ENCODE assay signal across 14 cellular contexts in the genomic region with DNA sequence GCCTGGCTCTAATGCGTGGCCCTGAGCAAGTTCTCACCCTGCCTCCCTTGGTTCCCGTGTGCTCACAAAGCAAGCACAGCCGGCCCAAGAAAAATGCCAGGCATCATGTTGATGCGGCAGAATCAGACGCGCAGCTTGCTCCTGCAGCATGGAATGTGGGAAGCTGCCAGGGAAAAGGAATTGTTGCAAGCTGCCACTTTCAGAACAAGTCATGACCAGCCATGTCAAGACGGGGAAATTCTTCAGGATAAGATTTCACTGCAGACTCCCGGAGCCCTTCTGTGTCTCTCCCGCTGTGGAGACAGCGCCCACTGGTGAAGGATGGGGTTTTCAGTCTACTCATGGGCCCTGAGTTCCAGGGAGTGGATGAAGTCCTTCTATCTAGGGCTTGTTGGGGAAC. TPM values are rescaled to one million over a fixed set of nuclear protein-coding genes. Genes with fewer than 3 reads are reported as not detected.
DNase-seq lines count a peak whose midpoint lies in the region; TF ChIP-seq lines count a peak whose summit lies in the region.
"Had no signal": no experiment of that assay in that cellular context is flagged by ENCODE, and none has a peak within 500 bp of the region (broad histone marks: within the 10 kb centered on the region; RNA-seq: fewer than 3 reads in every experiment).

No MANE protein-coding gene starts in this region.

- intact Hi-C loops in ascending aorta (cut with DNase I) (no loop called here), left ventricle myocardium inferior (cut with micrococcal nuclease) (no loop called here)

- no peak overlapping the region for H3K4me3 ChIP-seq in ascending aorta
- no peak overlapping the region for H3K4me3 ChIP-seq in left ventricle myocardium inferior

- POLR2A ChIA-PET in HEK293T (lab: Yijun Ruan, JAX) = interaction anchor here (0.6 to 0.8 kb wide), 2 partner anchors 40 to 544 kb away, joined by 3 read pairs; no protein-coding TSS in a partner anchor

- H3K4me1 ChIP-seq in ascending aorta (no peaks in the 10 kb centered on the region), left ventricle myocardium inferior (peaks cover 6% of the 10 kb centered on the region)

- H3K27me3 ChIP-seq in ascending aorta (no peaks in the 10 kb centered on the region), left ventricle myocardium inferior (ENCODE audit: low read depth) (peaks cover 58% of the 10 kb centered on the region)

- no peak overlapping the region for H3K27ac ChIP-seq in ascending aorta
- no peak overlapping the region for H3K27ac ChIP-seq in left ventricle myocardium inferior (replicated peaks)

- no peaks in the 10 kb centered on the region for H3K36me3 ChIP-seq in ascending aorta
- H3K36me3 ChIP-seq in left ventricle myocardium inferior = no peaks in the 10 kb centered on the region

- H3K9me3 ChIP-seq in ascending aorta (no peaks in the 10 kb centered on the region), left ventricle myocardium inferior (replicated peaks) (no peaks in the 10 kb centered on the region)

- DNase-seq in GM04504 (ENCODE audit: low read depth) = peak; percentile 10
- DNase-seq in ascending aorta (ENCODE audit: low spot score in 2 of 2) = no peak
- no peak for DNase-seq in left ventricle myocardium inferior
- DNase-seq in renal cortical epithelial cell (ENCODE audit: low read depth) = peak; percentile 83
- no peak for DNase-seq in NCI-H1092 treated with DMSO at 0.1 percent for 48 hours (lab: John Stamatoyannopoulos, UW)
- DNase-seq in HEK293T (ENCODE audit: extremely low spot score) = no peak
- no peak for DNase-seq in dedifferentiated amniotic fluid mesenchymal stem cell (ENCODE audit: extremely low spot score)
- DNase-seq in middle frontal gyrus (ENCODE audit: extremely low spot score, low spot score) = no peak
- DNase-seq: activated CD8-positive, alpha-beta memory T cell treated with anti-CD3 and anti-CD28 coated beads for 24 hours; COR-L47; effector memory CD8-positive, alpha-beta T cell; natural killer cell; NCI-H2029 treated with DMSO at 0.1 percent for 48 hours; T-helper 9 cell had no signal

- peak in 2 of 3 experiments; percentile 9 to 31 for TF ChIP-seq CTCF in ascending aorta (IDR thresholded peaks at IDR 0.05)
- TF ChIP-seq CTCF in left ventricle myocardium inferior (IDR thresholded peaks at IDR 0.05; ENCODE audit: borderline replicate concordance) = peak; percentile 40

- CTCF ChIA-PET in HEK293T (lab: Yijun Ruan, JAX) = no interaction called here

TF ChIP-seq in HEK293T, 16 proteins besides CTCF, POLR2A, EP300 and RAD21:
- no peak for TF ChIP-seq SP1 (IDR thresholded peaks at IDR 0.05)
- TF ChIP-seq LEF1 (IDR thresholded peaks at IDR 0.05; ENCODE audit: borderline replicate concordance) = no peak
- TF ChIP-seq TARDBP (IDR thresholded peaks at IDR 0.05) = no peak
- TF ChIP-seq ARNT (IDR thresholded peaks at IDR 0.05) = no peak
- TF ChIP-seq NFRKB (IDR thresholded peaks at IDR 0.05) = no peak
- TF ChIP-seq, protein P1, sequence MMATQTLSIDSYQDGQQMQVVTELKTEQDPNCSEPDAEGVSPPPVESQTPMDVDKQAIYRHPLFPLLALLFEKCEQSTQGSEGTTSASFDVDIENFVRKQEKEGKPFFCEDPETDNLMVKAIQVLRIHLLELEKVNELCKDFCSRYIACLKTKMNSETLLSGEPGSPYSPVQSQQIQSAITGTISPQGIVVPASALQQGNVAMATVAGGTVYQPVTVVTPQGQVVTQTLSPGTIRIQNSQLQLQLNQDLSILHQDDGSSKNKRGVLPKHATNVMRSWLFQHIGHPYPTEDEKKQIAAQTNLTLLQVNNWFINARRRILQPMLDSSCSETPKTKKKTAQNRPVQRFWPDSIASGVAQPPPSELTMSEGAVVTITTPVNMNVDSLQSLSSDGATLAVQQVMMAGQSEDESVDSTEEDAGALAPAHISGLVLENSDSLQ (IDR thresholded peaks at IDR 0.05) = no peak
- TF ChIP-seq FOXK2 (IDR thresholded peaks at IDR 0.05) = no peak
- TF ChIP-seq HDGF (IDR thresholded peaks at IDR 0.05; ENCODE audit: borderline replicate concordance) = no peak
- no peak for TF ChIP-seq ELF4 (IDR thresholded peaks at IDR 0.05)
- no peak for TF ChIP-seq BHLHE40 (IDR thresholded peaks at IDR 0.05; ENCODE audit: borderline replicate concordance)
- TF ChIP-seq ZNF384 (IDR thresholded peaks at IDR 0.05) = no peak
- TF ChIP-seq L3MBTL2 (conservative IDR thresholded peaks at IDR 0.05) = no peak
- no peak for TF ChIP-seq CTBP1 (IDR thresholded peaks at IDR 0.05; ENCODE audit: borderline replicate concordance)
- TF ChIP-seq SUZ12 (IDR thresholded peaks at IDR 0.05) = no peak
- no peak for TF ChIP-seq FOXA1 (IDR thresholded peaks at IDR 0.05)
TF ChIP-seq in HEK293T: peak in this region for 0.

RNA-seq across cellular contexts. Expression of a gene that starts 4.6 kb away (rescaled TPM):
- total RNA-seq in ascending aorta = not detected
- 2.3 TPM for total RNA-seq in left ventricle myocardium inferior
- total RNA-seq in renal cortical epithelial cell = 0.17 and 0.89 TPM in 2 replicates
- total RNA-seq: natural killer cell had no signal

Comparison
In these comparisons a context has a peak if more than half of its experiments do, and no peak if none do; other contexts are left out.
1. DNase-seq: peak in GM04504 (single experiment) and renal cortical epithelial cell (single experiment); none in ascending aorta (0 of 2), left ventricle myocardium inferior (single experiment), NCI-H1092 treated with DMSO at 0.1 percent for 48 hours (single experiment), HEK293T (single experiment), dedifferentiated amniotic fluid mesenchymal stem cell (single experiment) and middle frontal gyrus (single experiment).